In genomic region chr5:173953528-173954090, GRCh38 we compare ENCODE assay signal across 18 cellular contexts. TPM values are rescaled to one million over a fixed set of nuclear protein-coding genes. Genes with fewer than 3 reads are reported as not detected.
A peak's percentile ranks its signal among the peaks of the same experiment; 100 is the strongest.
DNase-seq lines count a peak whose midpoint lies in the region; ATAC-seq and TF ChIP-seq lines count a peak whose summit lies in the region.
"Had no signal": no experiment of that assay in that cellular context is flagged by ENCODE, and none has a peak within 500 bp of the region (broad histone marks: within the 10 kb centered on the region; RNA-seq: fewer than 3 reads in every experiment).

No MANE protein-coding gene starts in this region.

- H3K79me2 ChIP-seq in osteoblast (ENCODE audit: insufficient read depth, low read length) = no peaks in the 10 kb centered on the region
- H3K79me2 ChIP-seq in H9 (ENCODE audit: insufficient read depth, low read length) = no peaks in the 10 kb centered on the region

- peak overlapping the region; percentile 43 to 80 (median 72) for H3K27ac ChIP-seq in gastroesophageal sphincter
- H3K27ac ChIP-seq in osteoblast (ENCODE audit: low read depth, low read length) = peak overlapping the region; percentile 34
- H3K27ac ChIP-seq in H9 (ENCODE audit: insufficient read length, low read depth, low read length) = no peak overlapping the region
- H3K27ac ChIP-seq: C4-2B had no signal

- no peaks in the 10 kb centered on the region for H3K27me3 ChIP-seq in gastroesophageal sphincter
- no peaks in the 10 kb centered on the region for H3K27me3 ChIP-seq in osteoblast (ENCODE audit: insufficient read depth, low read length)
- no peaks in the 10 kb centered on the region for H3K27me3 ChIP-seq in H9 (ENCODE audit: insufficient read depth, low read length)

- ATAC-seq in gastroesophageal sphincter = no peak
- ATAC-seq: GM23338; stimulated activated memory B cell treated with anti-CD40 and anti-IgM and Interleukin-4, amounts not matched to agents 10 μg/mL and 1 μg/mL and 100 μg/mL, for 72 hours had no signal

- H3K9me3 ChIP-seq in gastroesophageal sphincter (no peaks in the 10 kb centered on the region), osteoblast (ENCODE audit: low read depth, low read length) (no peaks in the 10 kb centered on the region), H9 (ENCODE audit: control insufficient read depth, low read depth, low read length) (no peaks in the 10 kb centered on the region)

- H3K4ac ChIP-seq in H9 (ENCODE audit: low read depth, low read length) = no peak overlapping the region

- WGBS in gastroesophageal sphincter (ENCODE audit: low coverage in 1 of 2), 2 donors = 64 to 71% methylated on average over 4 to 5 of the region's 5 CpGs
- 100% methylated on average over 1 of the region's 5 CpGs for WGBS in H9 (ENCODE audit: extremely low coverage, insufficient read length, low lambda C conversion rate)

- H2BK20ac ChIP-seq in H9 (ENCODE audit: low read depth, low read length, poor library complexity, severe bottlenecking) = no peak overlapping the region

- no peak overlapping the region for H3K23ac ChIP-seq in H9 (ENCODE audit: insufficient read length, low read depth, low read length)

- peaks cover 0 to 4% of the 10 kb centered on the region in 2 experiments; a peak in 2 of 4 replicates for H3K4me1 Mint-ChIP-seq in H9
- H3K4me1 Mint-ChIP-seq: activated B cell treated with CpG ODN at 0.5 μM for 24 hours; naive B cell; stimulated activated memory B cell treated with anti-CD40 and anti-IgM and Interleukin-4, amounts not matched to agents 10 μg/mL and 1 μg/mL and 100 μg/mL, for 72 hours had no signal

- TF ChIP-seq POLR2A in gastroesophageal sphincter (IDR thresholded peaks at IDR 0.05) = no peak

- no peak overlapping the region for H2BK120ac ChIP-seq in H9 (ENCODE audit: low read depth, low read length, poor library complexity, severe bottlenecking)

- no peak overlapping the region for H3K4me3 Mint-ChIP-seq in H9
- H3K4me3 Mint-ChIP-seq: activated B cell treated with CpG ODN at 0.5 μM for 24 hours; activated naive CD8-positive, alpha-beta T cell; GM23338; naive B cell; stimulated activated memory B cell treated with anti-CD40 and anti-IgM and Interleukin-4, amounts not matched to agents 10 μg/mL and 1 μg/mL and 100 μg/mL, for 72 hours had no signal

- H4K5ac ChIP-seq in H9 (ENCODE audit: insufficient read length, low read depth, low read length) = no peak overlapping the region

- no peaks in the 10 kb centered on the region for H3K23me2 ChIP-seq in H9 (ENCODE audit: insufficient read length, low read depth, low read length, poor library complexity, severe bottlenecking)

- no peak overlapping the region for H2BK15ac ChIP-seq in H9 (ENCODE audit: low read depth, low read length)

- H3K4me1 ChIP-seq in gastroesophageal sphincter (peaks cover 0 to 32% (median 5%) of the 10 kb centered on the region in 3 donors), osteoblast (ENCODE audit: insufficient read depth, low read length) (peaks cover 24% of the 10 kb centered on the region), H9 (ENCODE audit: insufficient read depth, low read length) (no peaks in the 10 kb centered on the region; the same call in 1 of the 2 replicates)

- H2AK5ac ChIP-seq in H9 (ENCODE audit: insufficient read length, low read length) = no peak overlapping the region

- H3K9ac ChIP-seq in H9 (ENCODE audit: extremely low read depth, insufficient read length, low read length) = no peak overlapping the region

- H3K14ac ChIP-seq in H9 (ENCODE audit: insufficient read depth, low read length) = no peak overlapping the region

- no peaks in the 10 kb centered on the region for H3K79me1 ChIP-seq in H9 (ENCODE audit: insufficient read depth, low read depth, low read length, poor library complexity, severe bottlenecking)

- no peak overlapping the region for H3K18ac ChIP-seq in H9 (ENCODE audit: insufficient read length, low read depth, low read length)

- no peak for TF ChIP-seq CTCF in gastroesophageal sphincter (IDR thresholded peaks at IDR 0.05)
- no peak for TF ChIP-seq CTCF in osteoblast (IDR thresholded peaks at IDR 0.05; ENCODE audit: extremely low read depth, low read depth, low read length)
- no peak for TF ChIP-seq CTCF in H9 (conservative IDR thresholded peaks at IDR 0.05)

- H3K36me3 ChIP-seq in gastroesophageal sphincter (peaks cover 2 to 82% of the 10 kb centered on the region in 2 donors), osteoblast (ENCODE audit: insufficient read depth, low read length) (peaks cover 23% of the 10 kb centered on the region)

- TF ChIP-seq EP300 in gastroesophageal sphincter (IDR thresholded peaks at IDR 0.05) = no peak

- H3K4me3 ChIP-seq in gastroesophageal sphincter (no peak overlapping the region), osteoblast (ENCODE audit: insufficient read depth, low read length) (no peak overlapping the region)
- H3K4me3 ChIP-seq: GM23338 had no signal

- no peak overlapping the region for H2BK5ac ChIP-seq in H9 (ENCODE audit: insufficient read length, low read length)

- no peaks in the 10 kb centered on the region for H3K27me3 Mint-ChIP-seq in H9 (ENCODE audit: low read depth)
- H3K27me3 Mint-ChIP-seq: activated B cell treated with CpG ODN at 0.5 μM for 24 hours; activated naive CD8-positive, alpha-beta T cell; naive B cell; stimulated activated memory B cell treated with anti-CD40 and anti-IgM and Interleukin-4, amounts not matched to agents 10 μg/mL and 1 μg/mL and 100 μg/mL, for 72 hours had no signal

- no peak overlapping the region for H2BK12ac ChIP-seq in H9 (ENCODE audit: insufficient read length, low read depth, low read length)

- no peak overlapping the region for H3T11ph ChIP-seq in H9 (ENCODE audit: low read length)

- H4K20me1 ChIP-seq in osteoblast (ENCODE audit: insufficient read depth, low read length) = no peaks in the 10 kb centered on the region
- H4K20me1 ChIP-seq in H9 (ENCODE audit: control insufficient read depth, insufficient read depth, insufficient read length) = no peaks in the 10 kb centered on the region

- H4K91ac ChIP-seq in H9 (ENCODE audit: insufficient read length, low read depth, low read length) = no peak overlapping the region

- no peak overlapping the region for H4K8ac ChIP-seq in H9 (replicated peaks; ENCODE audit: insufficient read length, low read depth, low read length)

- H3K4me2 ChIP-seq in osteoblast (ENCODE audit: insufficient read depth, low read length) (no peak overlapping the region), H9 (ENCODE audit: insufficient read depth, insufficient read length, low read length) (no peak overlapping the region)
- H3K4me2 ChIP-seq: GM23338 had no signal

- peaks cover 9 to 26% (median 21%) of the 10 kb centered on the region in 3 experiments; a peak in 6 of 7 replicates for H3K36me3 Mint-ChIP-seq in H9 (ENCODE audit: insufficient read depth in 1 of 3, low read depth in 3 of 3)

- H3K56ac ChIP-seq in H9 (ENCODE audit: insufficient read length, low read depth, low read length) = no peak overlapping the region

- peak overlapping the region in 1 of 3 experiments; percentile 49; a peak in 2 of 7 replicates for H3K27ac Mint-ChIP-seq in H9
- H3K27ac Mint-ChIP-seq: activated B cell treated with CpG ODN at 0.5 μM for 24 hours; activated naive CD8-positive, alpha-beta T cell; GM23338; stimulated activated memory B cell treated with anti-CD40 and anti-IgM and Interleukin-4, amounts not matched to agents 10 μg/mL and 1 μg/mL and 100 μg/mL, for 72 hours had no signal

- no peaks in the 10 kb centered on the region for H3K9me3 Mint-ChIP-seq in H9
- H3K9me3 Mint-ChIP-seq: activated B cell treated with CpG ODN at 0.5 μM for 24 hours; GM23338; naive B cell; stimulated activated memory B cell treated with anti-CD40 and anti-IgM and Interleukin-4, amounts not matched to agents 10 μg/mL and 1 μg/mL and 100 μg/mL, for 72 hours had no signal

- DNase-seq in DMS53 treated with DMSO at 0.1 percent for 48 hours (lab: John Stamatoyannopoulos, UW; ENCODE audit: unreplicated experiment) (peak; percentile 76), RPMI7951 (ENCODE audit: low read depth) (peak; percentile 63), osteoblast (ENCODE audit: insufficient read length, low spot score, missing footprints) (no peak), H9 (no peak), NCI-H2107 treated with DMSO at 0.1 percent for 48 hours (lab: John Stamatoyannopoulos, UW; ENCODE audit: unreplicated experiment) (no peak), NCI-H526 treated with DMSO at 0.1 percent for 48 hours (lab: John Stamatoyannopoulos, UW) (no peak)
- DNase-seq in activated T-cell treated with anti-CD3 and anti-CD28 coated beads, Interleukin-2, amount 50 U/mL, for 48 hours = no peak
- DNase-seq: activated B cell treated with CpG ODN at 0.5 μM for 24 hours; dermis blood vessel endothelial cell; Karpas-422; naive B cell; NCI-H2081 treated with DMSO at 0.1 percent for 48 hours; stimulated activated CD4-positive, alpha-beta T cell treated with anti-CD3 and anti-CD28 coated beads, Interleukin-4, amount 100 ng/mL, for 4 hours had no signal

- H2AFZ ChIP-seq in osteoblast (ENCODE audit: low read length) = no peak overlapping the region
- H2AFZ ChIP-seq in H9 (ENCODE audit: low read length) = no peak overlapping the region
- H2AFZ ChIP-seq: GM23338 had no signal

RNA-seq across cellular contexts. Expression of gene C5orf47, which starts 35.4 kb away (rescaled TPM):
- total RNA-seq in RPMI7951 (2014; rRNA removed; shearing (Covaris generic)) = not detected in 2 replicates
- total RNA-seq in gastroesophageal sphincter (not detected), osteoblast (not detected in 2 replicates), H9 (2021) (0.09 and 0.11 TPM in 2 replicates)
- total RNA-seq: activated B cell treated with CpG ODN at 0.5 μM for 24 hours, dermis blood vessel endothelial cell had no signal

Comparison
In these comparisons a context has a peak if more than half of its experiments do, and no peak if none do; other contexts are left out.
1. DNase-seq: peak in DMS53 treated with DMSO at 0.1 percent for 48 hours (single experiment) and RPMI7951 (single experiment); none in osteoblast (single experiment), H9 (single experiment), NCI-H2107 treated with DMSO at 0.1 percent for 48 hours (single experiment), activated T-cell treated with anti-CD3 and anti-CD28 coated beads, Interleukin-2, amount 50 U/mL, for 48 hours (0 of 2) and NCI-H526 treated with DMSO at 0.1 percent for 48 hours (single experiment).